Comparison of ENCODE assay signal across 8 cellular contexts in the genomic region with DNA sequence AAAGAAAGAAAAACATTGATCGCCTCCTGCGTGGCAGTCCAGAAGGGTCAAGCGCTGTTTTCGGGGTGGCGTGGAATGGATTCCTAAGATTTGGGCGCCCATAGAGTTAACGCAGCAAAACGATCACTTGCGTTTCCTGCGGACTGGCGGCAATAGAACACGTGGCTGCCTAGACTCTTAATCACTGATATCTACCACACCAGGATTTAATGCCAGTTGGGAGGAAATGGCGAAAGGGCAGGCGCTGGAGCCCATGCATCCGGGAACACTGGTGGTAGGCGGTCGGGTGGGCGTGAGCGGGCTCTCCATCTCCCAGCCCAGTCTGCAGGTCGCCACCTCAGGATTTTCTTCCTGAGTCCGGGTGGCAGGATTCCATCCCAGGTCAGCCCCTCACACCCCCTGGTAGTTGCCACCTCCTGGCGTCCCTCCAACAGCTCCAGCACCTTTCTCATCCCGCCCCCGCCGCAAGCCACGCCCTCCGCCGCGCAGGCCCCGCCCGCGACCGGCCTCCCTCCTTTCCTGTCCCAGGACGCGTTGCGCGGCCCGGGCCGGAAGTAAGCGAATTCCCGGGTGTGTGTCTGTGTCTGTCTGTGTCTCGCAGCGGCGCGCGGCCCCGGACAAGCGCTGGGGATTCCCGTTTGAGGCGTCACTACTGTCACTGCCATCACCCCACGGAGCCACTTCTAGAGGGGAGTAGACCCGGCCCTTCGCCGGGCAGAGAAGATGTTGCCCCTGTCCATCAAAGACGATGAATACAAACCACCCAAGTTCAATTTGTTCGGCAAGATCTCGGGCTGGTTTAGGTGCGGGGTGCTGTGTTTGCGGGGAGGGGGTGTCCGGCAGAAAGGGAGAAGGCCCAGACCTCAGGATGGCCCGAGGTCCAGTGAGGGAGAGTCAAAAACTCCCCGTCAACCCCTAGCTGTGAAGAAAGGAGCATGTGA. TPM values are rescaled to one million over a fixed set of nuclear protein-coding genes. Genes with fewer than 3 reads are reported as not detected.
DNase-seq lines count a peak whose midpoint lies in the region; ATAC-seq and TF ChIP-seq lines count a peak whose summit lies in the region.

A gene with protein sequence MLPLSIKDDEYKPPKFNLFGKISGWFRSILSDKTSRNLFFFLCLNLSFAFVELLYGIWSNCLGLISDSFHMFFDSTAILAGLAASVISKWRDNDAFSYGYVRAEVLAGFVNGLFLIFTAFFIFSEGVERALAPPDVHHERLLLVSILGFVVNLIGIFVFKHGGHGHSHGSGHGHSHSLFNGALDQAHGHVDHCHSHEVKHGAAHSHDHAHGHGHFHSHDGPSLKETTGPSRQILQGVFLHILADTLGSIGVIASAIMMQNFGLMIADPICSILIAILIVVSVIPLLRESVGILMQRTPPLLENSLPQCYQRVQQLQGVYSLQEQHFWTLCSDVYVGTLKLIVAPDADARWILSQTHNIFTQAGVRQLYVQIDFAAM (plus strand): TSS at position 551 of the 941 bp plus-strand sequence. CDS start 173 bp downstream, at position 724.

- intact Hi-C loops in Right ventricle myocardium inferior (cut with DNase I): loop anchor here (10.0 kb wide), 1 partner anchor 761 kb away; a partner anchor contains a TSS
- intact Hi-C loops in ovary (cut with DNase I): no loop called here

- H3K36me3 ChIP-seq in ovary (no peaks in the 10 kb centered on the region), thymus (ENCODE audit: control insufficient read depth, insufficient read depth) (no peaks in the 10 kb centered on the region)

- 0 to 1% (median 1%) methylated on average over 60 to 62 of the region's 62 CpGs for WGBS in ovary, 3 donors
- WGBS in thymus: under 1% methylated on average over 62 of the region's 62 CpGs

- no peak for TF ChIP-seq CTCF in GM12865 (IDR thresholded peaks at IDR 0.05; ENCODE audit: insufficient read depth, low read depth, low read length, missing control alignments)
- no peak for TF ChIP-seq CTCF in ovary (IDR thresholded peaks at IDR 0.05)

- H3K9me3 ChIP-seq in ovary: no peaks in the 10 kb centered on the region
- H3K9me3 ChIP-seq in thymus (ENCODE audit: control insufficient read depth): no peaks in the 10 kb centered on the region

- H3K4me1 ChIP-seq in ovary (ENCODE audit: insufficient read depth): peaks cover 3% of the 10 kb centered on the region
- peaks cover 2% of the 10 kb centered on the region for H3K4me1 ChIP-seq in thymus (ENCODE audit: control insufficient read depth, insufficient read depth, low read length)

- H3K4me3 ChIP-seq in GM12865 (ENCODE audit: low read depth, low read length) (peak within 1 kb of the TSS; percentile 64), ovary (peak within 1 kb of the TSS; percentile 86), thymus (ENCODE audit: low read length) (peak within 1 kb of the TSS; percentile 74)

- TF ChIP-seq EP300 in ovary (IDR thresholded peaks at IDR 0.05): no peak

- peak; percentile 53 for TF ChIP-seq POLR2A in ovary (IDR thresholded peaks at IDR 0.05)

- H3K27me3 ChIP-seq in ovary (no peaks in the 10 kb centered on the region), thymus (ENCODE audit: control insufficient read depth, insufficient read depth) (no peaks in the 10 kb centered on the region)

- ATAC-seq in HG02678 (IDR thresholded peaks at IDR 0.05; ENCODE audit: unreplicated experiment) (peak; percentile 79), Right ventricle myocardium inferior (peak; percentile 97)

- peak within 1 kb of the TSS; percentile 31 to 91 for H3K27ac ChIP-seq in ovary
- peak within 1 kb of the TSS; percentile 89 for H3K27ac ChIP-seq in thymus (ENCODE audit: low read depth)

- peak; percentile 93 for DNase-seq in GM12865 (ENCODE audit: low read depth)
- peak; percentile 79 for DNase-seq in NCI-H1105 treated with DMSO at 0.1 percent for 48 hours (lab: John Stamatoyannopoulos, UW)
- peak; percentile 85 to 91 for DNase-seq in SW 1271 (lab: John Stamatoyannopoulos, UW)
- DNase-seq in activated naive CD8-positive, alpha-beta T cell treated with anti-CD3 and anti-CD28 coated beads, Interleukin-2, amount 50 U/mL, for 16 hours (ENCODE audit: low read depth, low spot score): peak; percentile 92
- DNase-seq in Right ventricle myocardium inferior (ENCODE audit: missing footprints): peak; percentile 99
- DNase-seq in ovary: peak; percentile 91 to 97 (median 96)

RNA-seq across cellular contexts. Expression of the gene that starts here (rescaled TPM):
- total RNA-seq in Right ventricle myocardium inferior (5.5 TPM), ovary (10 to 100 TPM; 11.7 to 25.3 (median 15.7) TPM)
- polyA plus RNA-seq in ovary (1 to 10 TPM; 4.1 to 8.8 TPM), thymus (9.8 TPM)

Comparison
In these comparisons a context has a peak if more than half of its experiments do, and no peak if none do; other contexts are left out.
1. Peak in every context shown above with its lines: DNase-seq, ATAC-seq, H3K4me3 ChIP-seq and H3K27ac ChIP-seq.